In the genomic region with DNA sequence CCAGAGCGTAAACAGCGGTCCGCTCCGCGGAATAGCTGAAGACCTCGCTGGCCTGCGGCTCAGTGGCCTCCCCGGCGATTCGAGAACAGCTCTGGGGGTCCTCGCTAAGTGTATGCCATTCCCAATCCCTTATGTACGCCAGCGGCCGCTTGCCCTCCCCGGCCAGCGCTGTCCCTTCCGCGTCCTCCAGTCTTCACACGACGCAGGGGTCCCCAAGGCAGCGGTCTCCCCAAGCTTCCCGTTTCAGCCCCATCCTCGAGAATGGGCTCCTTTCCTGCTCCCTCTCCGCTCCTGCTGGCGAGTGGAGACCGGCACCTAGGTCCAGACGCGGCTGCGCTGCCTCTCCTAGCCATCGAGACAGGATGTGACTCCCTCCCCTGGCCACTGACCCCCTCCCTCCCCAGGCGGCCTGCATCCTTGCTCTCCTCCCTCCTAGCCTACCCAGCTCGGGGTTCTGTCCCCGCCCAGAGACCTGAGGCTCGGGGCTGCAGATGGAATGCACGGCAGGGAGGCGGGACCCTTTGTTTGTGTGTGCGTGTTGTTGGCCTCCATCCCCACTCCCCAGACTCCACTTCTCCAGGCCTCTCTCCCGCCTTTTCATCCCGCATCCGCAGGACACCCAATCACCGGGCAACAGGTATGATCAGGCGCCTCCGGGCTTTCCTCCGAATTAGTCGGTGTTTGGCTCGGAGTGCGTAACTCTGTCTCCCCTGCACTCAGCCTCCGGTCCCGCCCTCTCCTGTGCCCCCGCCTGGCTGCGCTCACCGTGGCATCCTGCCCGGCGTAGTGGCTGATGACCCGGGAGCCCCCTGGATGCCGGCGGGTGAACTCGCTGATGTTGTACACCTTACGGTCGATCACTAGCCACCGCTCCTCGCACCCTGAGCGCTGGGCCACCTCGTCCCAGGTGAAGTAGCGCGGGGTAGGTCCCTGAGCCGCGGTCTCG, we compare ENCODE assay signal across 8 cellular contexts. TPM values are rescaled to one million over a fixed set of nuclear protein-coding genes. Genes with fewer than 3 reads are reported as not detected.
DNase-seq lines count a peak whose midpoint lies in the region; ATAC-seq and TF ChIP-seq lines count a peak whose summit lies in the region.

No MANE protein-coding gene starts in this region.

- peak overlapping the region; percentile 97 for H3K27ac ChIP-seq in hepatocyte

- ATAC-seq in GM21619 (IDR thresholded peaks at IDR 0.05; ENCODE audit: unreplicated experiment) (peak; percentile 20), HG03025 (IDR thresholded peaks at IDR 0.05; ENCODE audit: low FRiP score, unreplicated experiment) (no peak)

- peak overlapping the region; percentile 45 for H2AFZ ChIP-seq in hepatocyte

- peak overlapping the region; percentile 94 for H3K4me2 ChIP-seq in hepatocyte

- no peaks in the 10 kb centered on the region for H3K27me3 ChIP-seq in hepatocyte

- no peaks in the 10 kb centered on the region for H4K20me1 ChIP-seq in hepatocyte (ENCODE audit: insufficient read depth, poor library complexity, severe bottlenecking)

- under 1% methylated on average over 69 of the region's 69 CpGs for WGBS in hepatocyte (ENCODE audit: low lambda C conversion rate, missing lambda C conversion rate)

- DNase-seq in EH (ENCODE audit: low read depth) (peak; percentile 84), LHCN-M2 (ENCODE audit: low read depth) (peak; percentile 70), T follicular helper cell (ENCODE audit: low read depth) (peak; percentile 56), astrocyte of the hippocampus (ENCODE audit: low read depth, low spot score) (peak; percentile 82), hepatocyte (ENCODE audit: low spot score) (peak; percentile 81), renal cortical epithelial cell (ENCODE audit: low read depth) (peak; percentile 55)

- H3K79me2 ChIP-seq in hepatocyte = peaks cover 33% of the 10 kb centered on the region

- no peaks in the 10 kb centered on the region for H3K9me2 ChIP-seq in hepatocyte (replicated peaks; ENCODE audit: insufficient read depth)

- no peaks in the 10 kb centered on the region for H3K36me3 ChIP-seq in hepatocyte (replicated peaks; ENCODE audit: insufficient read depth, low read depth)

- H3K9me3 ChIP-seq in hepatocyte (ENCODE audit: low read depth) = no peaks in the 10 kb centered on the region

- TF ChIP-seq CTCF in hepatocyte (IDR thresholded peaks at IDR 0.05; ENCODE audit: poor library complexity) = no peak

- peaks cover 20% of the 10 kb centered on the region for H3K4me1 ChIP-seq in hepatocyte (ENCODE audit: insufficient read depth)

- H3K4me3 ChIP-seq in hepatocyte = peak overlapping the region; percentile 95

RNA-seq across cellular contexts. Expression of gene FADS1, which starts 0.7 kb away (rescaled TPM):
- 65.0 and 83.9 TPM in 2 replicates for total RNA-seq in LHCN-M2 (2014; rRNA removed)
- polyA plus RNA-seq in LHCN-M2 (2012) = 37.1 TPM
- 151 and 159 TPM in 2 replicates for total RNA-seq in hepatocyte
- polyA plus RNA-seq in hepatocyte = 218 and 230 TPM in 2 replicates
- total RNA-seq in renal cortical epithelial cell = 35.8 and 84.6 TPM in 2 replicates

RNA-seq across cellular contexts. Expression of gene FADS2, which starts 12.0 kb away (rescaled TPM):
- 37.1 and 45.5 TPM in 2 replicates for total RNA-seq in LHCN-M2 (2014; rRNA removed)
- 79.0 TPM for polyA plus RNA-seq in LHCN-M2 (2012)
- 256 and 317 TPM in 2 replicates for total RNA-seq in hepatocyte
- polyA plus RNA-seq in hepatocyte = 277 and 356 TPM in 2 replicates
- total RNA-seq in renal cortical epithelial cell = 37.7 and 199 TPM in 2 replicates

RNA-seq across cellular contexts. Expression of gene FEN1, which starts 23.4 kb away (rescaled TPM):
- total RNA-seq in LHCN-M2 (2014; rRNA removed) (121 and 129 TPM in 2 replicates), hepatocyte (14.2 and 15.4 TPM in 2 replicates), renal cortical epithelial cell (12.1 and 35.6 TPM in 2 replicates)
- 59.1 TPM for polyA plus RNA-seq in LHCN-M2 (2012)
- polyA plus RNA-seq in hepatocyte = 13.6 and 21.0 TPM in 2 replicates

RNA-seq across cellular contexts. Expression of gene TMEM258, which starts 23.7 kb away (rescaled TPM):
- 46.0 and 58.6 TPM in 2 replicates for total RNA-seq in LHCN-M2 (2014; rRNA removed)
- polyA plus RNA-seq in LHCN-M2 (2012) = 397 TPM
- 64.7 and 90.9 TPM in 2 replicates for total RNA-seq in hepatocyte
- polyA plus RNA-seq in hepatocyte = 253 and 255 TPM in 2 replicates
- 18.3 and 38.9 TPM in 2 replicates for total RNA-seq in renal cortical epithelial cell
